In genomic region chr18:70085641-70086040, GRCh38 we compare ENCODE assay signal across 21 cellular contexts.
"Had no signal": no experiment of that assay in that cellular context is flagged by ENCODE, and none has a peak within 500 bp of the region (broad histone marks: within the 10 kb centered on the region; RNA-seq: fewer than 3 reads in every experiment).

No MANE protein-coding gene starts in this region.

- FAIRE-seq: HTR-8/SVneo, RCC 7860 had no signal

- H3K27ac ChIP-seq: HL-60, SJSA1, SK-N-MC had no signal

- DNase-seq: KBM-7, MV-4-11, NCI-H1092, NCI-H1417 treated with DMSO at 0.1 percent for 48 hours, NCI-H146, NCI-H1694 treated with DMSO at 0.1 percent for 48 hours, NCI-H1930, NCI-H2081, NCI-H2107, NCI-H2227 treated with DMSO at 0.1 percent for 48 hours, NCI-H524, NCI-H526 treated with DMSO at 0.1 percent for 48 hours, NCI-H748 treated with DMSO at 0.1 percent for 48 hours, Right ventricle myocardium superior, RPMI8226, SIG-M5 had no signal

- H3K4me1 ChIP-seq: SJSA1 had no signal

- H3K9me3 ChIP-seq: SJSA1 had no signal

- H3K4me3 ChIP-seq: SJSA1, SK-N-MC had no signal

- H3K27me3 ChIP-seq: SJSA1 had no signal
